In genomic region chr6:105452924-105453756, GRCh38 we compare ENCODE assay signal across 8 cellular contexts. TPM values are rescaled to one million over a fixed set of nuclear protein-coding genes. Genes with fewer than 3 reads are reported as not detected.
DNase-seq lines count a peak whose midpoint lies in the region; ATAC-seq lines count a peak whose summit lies in the region.

No MANE protein-coding gene starts in this region.

- H2AK5ac ChIP-seq in trophoblast cell (ENCODE audit: low read length): no peak overlapping the region

- no peak overlapping the region for H3K18ac ChIP-seq in trophoblast cell (ENCODE audit: low read length)

- H3K27ac ChIP-seq in caudate nucleus (ENCODE audit: low read depth, low read length) (peak overlapping the region; percentile 76), trophoblast cell (ENCODE audit: low read depth, low read length) (no peak overlapping the region)

- H3K9ac ChIP-seq in trophoblast cell (ENCODE audit: low read length): no peak overlapping the region

- H2BK120ac ChIP-seq in trophoblast cell (ENCODE audit: insufficient read depth, low read length, poor library complexity): no peak overlapping the region

- DNase-seq in Ammon's horn (ENCODE audit: low spot score) (peak; percentile 31), caudate nucleus (lab: John Stamatoyannopoulos, UW) (peak in 3 of 61 donors; percentile 1 to 18 (median 4)), A172 (ENCODE audit: low spot score) (no peak), trophoblast cell (no peak), NCI-H510A (lab: John Stamatoyannopoulos, UW) (no peak)
- DNase-seq in NK-92 treated with Interleukin-12 subunit alpha and Interleukin-12 subunit beta, amount 100 ng/mL, for 24 hours (lab: John Stamatoyannopoulos, UW): peak; percentile 75
- peak; percentile 24 to 36 for DNase-seq in stimulated activated CD8-positive, alpha-beta memory T cell treated with anti-CD3 and anti-CD28 coated beads, Interleukin-2, amount 100 ng/mL, for 1 hour (ENCODE audit: low read depth in 2 of 2)

- no peak overlapping the region for H3K4me3 ChIP-seq in trophoblast cell (ENCODE audit: low read depth, low read length)

- peaks cover 0 to 2% of the 10 kb centered on the region in 2 experiments for H3K4me1 ChIP-seq in trophoblast cell (ENCODE audit: control insufficient read depth in 1 of 2, insufficient read depth in 2 of 2, low read length in 2 of 2)

- no peak overlapping the region for H3K23ac ChIP-seq in trophoblast cell (ENCODE audit: low read length)

- no peaks in the 10 kb centered on the region for H3K36me3 ChIP-seq in trophoblast cell (ENCODE audit: control insufficient read depth in 1 of 2, insufficient read depth in 2 of 2, low read length in 2 of 2)

- H4K8ac ChIP-seq in trophoblast cell (ENCODE audit: low read depth, low read length): no peak overlapping the region

- H3K79me2 ChIP-seq in trophoblast cell (ENCODE audit: control insufficient read depth, insufficient read depth, low read length, poor library complexity): no peaks in the 10 kb centered on the region

- no peaks in the 10 kb centered on the region for H3K27me3 ChIP-seq in trophoblast cell (ENCODE audit: insufficient read depth, low read length)

- no peaks in the 10 kb centered on the region for H3K79me1 ChIP-seq in trophoblast cell (ENCODE audit: low read length)

- H2BK5ac ChIP-seq in trophoblast cell (ENCODE audit: low read depth, low read length, poor library complexity): no peak overlapping the region

- ATAC-seq in GM21381 (IDR thresholded peaks at IDR 0.05; ENCODE audit: unreplicated experiment): peak; percentile 63

- H4K91ac ChIP-seq in trophoblast cell (ENCODE audit: low read depth, low read length): no peak overlapping the region

- H3K4ac ChIP-seq in trophoblast cell (ENCODE audit: low read depth, low read length): no peak overlapping the region

- H3K9me3 ChIP-seq in trophoblast cell (ENCODE audit: insufficient read depth, low read depth, low read length): no peaks in the 10 kb centered on the region

- H3K14ac ChIP-seq in trophoblast cell (ENCODE audit: low read length): no peak overlapping the region

- WGBS in trophoblast cell (ENCODE audit: extremely low coverage, insufficient coverage, insufficient read length): no CpG with 5 or more reads among the region's 8 CpGs

- H2BK12ac ChIP-seq in trophoblast cell (ENCODE audit: low read length): no peak overlapping the region

- H4K12ac ChIP-seq in trophoblast cell (ENCODE audit: low read depth, low read length): no peak overlapping the region

- no peak overlapping the region for H2AFZ ChIP-seq in trophoblast cell (ENCODE audit: insufficient read depth, low read length, poor library complexity)

- no peak overlapping the region for H3K4me2 ChIP-seq in trophoblast cell (ENCODE audit: low read length)

RNA-seq across cellular contexts. Expression of gene PREP, which starts 50.3 kb away (rescaled TPM):
- total RNA-seq in A172 (2014; rRNA removed; shearing (Covaris generic)): 9.0 and 12.6 TPM in 2 replicates
- 45.1 and 45.2 TPM in 2 replicates for polyA plus RNA-seq in trophoblast cell (2013)

Comparison
In these comparisons a context has a peak if more than half of its experiments do, and no peak if none do; other contexts are left out.
1. DNase-seq: peak in Ammon's horn (single experiment), NK-92 treated with Interleukin-12 subunit alpha and Interleukin-12 subunit beta, amount 100 ng/mL, for 24 hours (single experiment) and stimulated activated CD8-positive, alpha-beta memory T cell treated with anti-CD3 and anti-CD28 coated beads, Interleukin-2, amount 100 ng/mL, for 1 hour (2 of 2); none in A172 (single experiment), trophoblast cell (0 of 2) and NCI-H510A (single experiment).